In the genomic region with DNA sequence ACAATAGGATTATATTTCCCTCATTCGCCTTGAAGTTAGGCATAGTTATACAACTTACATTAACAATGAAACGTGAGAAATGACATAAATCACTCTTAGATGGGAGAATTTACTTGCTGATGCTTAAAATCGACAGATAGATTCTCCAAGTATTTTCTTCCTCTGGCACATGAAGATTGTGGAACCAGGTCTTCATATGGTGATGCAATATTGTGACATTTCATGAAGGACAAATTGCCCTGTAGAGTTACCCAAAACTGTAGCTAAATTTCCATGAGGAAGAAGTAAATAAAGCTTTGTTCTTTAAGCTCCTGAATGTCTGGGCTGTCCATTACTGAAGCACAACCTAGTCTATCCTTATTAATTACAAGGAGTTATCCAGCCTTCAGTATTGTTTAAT, we compare ENCODE assay signal across 21 cellular contexts.
"Had no signal": no experiment of that assay in that cellular context is flagged by ENCODE, and none has a peak within 500 bp of the region (broad histone marks: within the 10 kb centered on the region; RNA-seq: fewer than 3 reads in every experiment).

No MANE protein-coding gene starts in this region.

- ATAC-seq: activated T-cell treated with anti-CD3 and anti-CD28 coated beads, Interleukin-2, amount 50 U/mL, for 4 hours; T-helper 17 cell had no signal

- DNase-seq: activated CD4-positive, alpha-beta memory T cell treated with anti-CD3 and anti-CD28 coated beads for 36 hours; activated CD4-positive, alpha-beta T cell treated with anti-CD3 and anti-CD28 coated beads, Interleukin-2, amount 10 ng/mL, durations not matched to agents 7 days and 5 days; activated CD4-positive, CD25-positive, alpha-beta regulatory T cell; activated CD8-positive, alpha-beta memory T cell treated with anti-CD3 and anti-CD28 coated beads for 24 hours; activated effector memory CD4-positive, alpha-beta T cell treated with anti-CD3 and anti-CD28 coated beads, Interleukin-2, amount 50 U/mL, for 16 hours; activated naive CD4-positive, alpha-beta T cell treated with anti-CD3 and anti-CD28 coated beads for 36 hours; activated T-cell treated with anti-CD3 and anti-CD28 coated beads, Interleukin-2, amount 50 U/mL, for 4 hours; amygdala; Karpas-422; MM.1S; NCI-H1105; NCI-H1436; NCI-H1694 treated with DMSO at 0.1 percent for 48 hours; NCI-H2029 treated with DMSO at 0.1 percent for 48 hours; NCI-H510A treated with DMSO at 0.1 percent for 48 hours; NCI-H69; NK-92 treated with Interleukin-12 subunit alpha and Interleukin-12 subunit beta, amount 100 ng/mL, for 24 hours; Peyer's patch; SHP77; T-helper 17 cell; T-helper 9 cell had no signal
